In the genomic region with DNA sequence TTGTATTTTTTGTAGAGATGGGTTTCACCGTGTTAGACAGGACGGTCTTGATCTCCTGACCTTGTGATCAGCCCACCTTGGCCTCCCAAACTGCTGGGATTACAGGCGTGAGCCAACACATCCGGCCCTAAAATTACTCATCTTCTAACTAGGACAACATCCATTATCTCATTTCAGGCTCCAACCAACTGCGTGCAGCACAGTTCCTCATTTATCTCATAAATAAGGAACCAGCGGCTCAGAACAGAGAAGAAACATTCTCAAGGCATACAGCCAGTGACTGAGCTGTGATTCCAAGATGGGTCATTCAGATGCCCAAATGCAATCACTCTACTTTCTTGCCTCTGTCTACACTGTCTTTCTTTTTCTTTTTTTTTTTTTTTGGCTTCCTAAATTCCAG, we compare ENCODE assay signal across 20 cellular contexts.
DNase-seq lines count a peak whose midpoint lies in the region; ATAC-seq and TF ChIP-seq lines count a peak whose summit lies in the region.
"Had no signal": no experiment of that assay in that cellular context is flagged by ENCODE, and none has a peak within 500 bp of the region (broad histone marks: within the 10 kb centered on the region; RNA-seq: fewer than 3 reads in every experiment).

No MANE protein-coding gene starts in this region.

- TF ChIP-seq CTCF in heart right ventricle (IDR thresholded peaks at IDR 0.05) (no peak), testis (IDR thresholded peaks at IDR 0.05) (no peak)

- H3K27me3 ChIP-seq in heart right ventricle = no peaks in the 10 kb centered on the region
- no peaks in the 10 kb centered on the region for H3K27me3 ChIP-seq in testis
- H3K27me3 ChIP-seq: brain microvascular endothelial cell, SJCRH30 had no signal

- no peak for DNase-seq in activated naive CD8-positive, alpha-beta T cell treated with anti-CD3 and anti-CD28 coated beads for 36 hours
- no peak for DNase-seq in activated naive CD8-positive, alpha-beta T cell treated with anti-CD3 and anti-CD28 coated beads, Interleukin-2, amount 50 U/mL, for 24 hours
- DNase-seq in SKM-1 treated with dmso at 0.1 percent for 144 hours (lab: John Stamatoyannopoulos, UW; ENCODE audit: unreplicated experiment) = peak; percentile 69
- no peak for DNase-seq in heart right ventricle
- peak; percentile 32 for DNase-seq in testis
- no peak for DNase-seq in stimulated activated CD4-positive, alpha-beta T cell treated with anti-CD3 and anti-CD28 coated beads, Interleukin-4, amount 100 ng/mL, for 24 hours
- DNase-seq in GM19238 (ENCODE audit: insufficient read length, low spot score) = no peak
- DNase-seq: activated CD4-positive, alpha-beta T cell treated with anti-CD3 and anti-CD28 coated beads, Interleukin-2, amount 50 U/mL, for 1 hour; activated T-cell treated with anti-CD3 and anti-CD28 coated beads for 4 hours; brain microvascular endothelial cell; CD4-positive, CD25-positive, alpha-beta regulatory T cell; dermis blood vessel endothelial cell; DMS153; GOT3; NCI-H1436 treated with DMSO at 0.1 percent for 48 hours; SJCRH30; stimulated activated naive CD4-positive, alpha-beta T cell; T1000 had no signal

- H3K4me1 ChIP-seq in heart right ventricle = peaks cover 0 to 13% (median 0%) of the 10 kb centered on the region in 9 donors
- H3K4me1 ChIP-seq in testis = no peaks in the 10 kb centered on the region

- H3K9me3 ChIP-seq in heart right ventricle (no peaks in the 10 kb centered on the region), testis (no peaks in the 10 kb centered on the region)
- H3K9me3 ChIP-seq: SJCRH30 had no signal

- 71 to 78% methylated on average over 6 of the region's 6 CpGs for whole genome bisulfite sequencing in heart right ventricle, 2 donors
- WGBS in testis, 2 donors = 61 to 65% methylated on average over 6 of the region's 6 CpGs

- H3K36me3 Mint-ChIP-seq in activated naive CD8-positive, alpha-beta T cell treated with anti-CD3 and anti-CD28 coated beads for 36 hours = peaks cover 67% of the 10 kb centered on the region
- peaks cover 64% of the 10 kb centered on the region for H3K36me3 Mint-ChIP-seq in activated naive CD8-positive, alpha-beta T cell treated with anti-CD3 and anti-CD28 coated beads, Interleukin-2, amount 50 U/mL, for 24 hours (ENCODE audit: low read depth)

- intact Hi-C loops in heart right ventricle (cut with DNase I) (no loop called here), testis (cut with DNase I; ENCODE audit: low total_unique reads) (no loop called here)

- no peak for ATAC-seq in activated naive CD8-positive, alpha-beta T cell treated with anti-CD3 and anti-CD28 coated beads, Interleukin-2, amount 50 U/mL, for 24 hours
- ATAC-seq in heart right ventricle (peak in 5 of 8 donors; percentile 24 to 64 (median 49)), HG02938 (IDR thresholded peaks at IDR 0.05; ENCODE audit: unreplicated experiment) (no peak)

- peaks cover 10% of the 10 kb centered on the region for H3K9me3 Mint-ChIP-seq in activated naive CD8-positive, alpha-beta T cell treated with anti-CD3 and anti-CD28 coated beads for 36 hours
- peaks cover 12% of the 10 kb centered on the region for H3K9me3 Mint-ChIP-seq in activated naive CD8-positive, alpha-beta T cell treated with anti-CD3 and anti-CD28 coated beads, Interleukin-2, amount 50 U/mL, for 24 hours
- H3K9me3 Mint-ChIP-seq: CD4-positive, CD25-positive, alpha-beta regulatory T cell had no signal

- H3K27ac Mint-ChIP-seq in activated naive CD8-positive, alpha-beta T cell treated with anti-CD3 and anti-CD28 coated beads for 36 hours = peak overlapping the region; percentile 21
- no peak overlapping the region for H3K27ac Mint-ChIP-seq in activated naive CD8-positive, alpha-beta T cell treated with anti-CD3 and anti-CD28 coated beads, Interleukin-2, amount 50 U/mL, for 24 hours
- H3K27ac Mint-ChIP-seq: CD4-positive, CD25-positive, alpha-beta regulatory T cell had no signal

- no peaks in the 10 kb centered on the region for H3K27me3 Mint-ChIP-seq in activated naive CD8-positive, alpha-beta T cell treated with anti-CD3 and anti-CD28 coated beads for 36 hours
- H3K27me3 Mint-ChIP-seq in activated naive CD8-positive, alpha-beta T cell treated with anti-CD3 and anti-CD28 coated beads, Interleukin-2, amount 50 U/mL, for 24 hours = no peaks in the 10 kb centered on the region
- H3K27me3 Mint-ChIP-seq: CD4-positive, CD25-positive, alpha-beta regulatory T cell had no signal

- no peak overlapping the region for H3K4me3 Mint-ChIP-seq in activated naive CD8-positive, alpha-beta T cell treated with anti-CD3 and anti-CD28 coated beads for 36 hours
- no peak overlapping the region for H3K4me3 Mint-ChIP-seq in activated naive CD8-positive, alpha-beta T cell treated with anti-CD3 and anti-CD28 coated beads, Interleukin-2, amount 50 U/mL, for 24 hours
- H3K4me3 Mint-ChIP-seq: CD4-positive, CD25-positive, alpha-beta regulatory T cell; neural crest cell had no signal

- H3K27ac ChIP-seq in heart right ventricle (no peak overlapping the region), testis (no peak overlapping the region)
- H3K27ac ChIP-seq: brain microvascular endothelial cell, SJCRH30 had no signal

- no peak overlapping the region for H3K4me3 ChIP-seq in heart right ventricle
- no peak overlapping the region for H3K4me3 ChIP-seq in testis
- H3K4me3 ChIP-seq: SJCRH30 had no signal

- peaks cover 4% of the 10 kb centered on the region for H3K4me1 Mint-ChIP-seq in activated naive CD8-positive, alpha-beta T cell treated with anti-CD3 and anti-CD28 coated beads for 36 hours
- H3K4me1 Mint-ChIP-seq in activated naive CD8-positive, alpha-beta T cell treated with anti-CD3 and anti-CD28 coated beads, Interleukin-2, amount 50 U/mL, for 24 hours = peaks cover 11% of the 10 kb centered on the region
- H3K4me1 Mint-ChIP-seq: neural crest cell had no signal

- peaks cover 0 to 32% (median 0%) of the 10 kb centered on the region in 9 donors for H3K36me3 ChIP-seq in heart right ventricle
- H3K36me3 ChIP-seq in testis (ENCODE audit: low read depth, missing control alignments) = no peaks in the 10 kb centered on the region
- H3K36me3 ChIP-seq: brain microvascular endothelial cell had no signal

- no peak for TF ChIP-seq POLR2A in testis (IDR thresholded peaks at IDR 0.05)

Comparison
In these comparisons a context has a peak if more than half of its experiments do, and no peak if none do; other contexts are left out.
1. DNase-seq: peak in SKM-1 treated with dmso at 0.1 percent for 144 hours (single experiment) and testis (single experiment); none in activated naive CD8-positive, alpha-beta T cell treated with anti-CD3 and anti-CD28 coated beads for 36 hours (single experiment), activated naive CD8-positive, alpha-beta T cell treated with anti-CD3 and anti-CD28 coated beads, Interleukin-2, amount 50 U/mL, for 24 hours (single experiment), heart right ventricle (0 of 2), stimulated activated CD4-positive, alpha-beta T cell treated with anti-CD3 and anti-CD28 coated beads, Interleukin-4, amount 100 ng/mL, for 24 hours (single experiment) and GM19238 (single experiment).
2. ATAC-seq: peak in heart right ventricle (5 of 8); none in activated naive CD8-positive, alpha-beta T cell treated with anti-CD3 and anti-CD28 coated beads, Interleukin-2, amount 50 U/mL, for 24 hours (single experiment) and HG02938 (single experiment).